In genomic region chr15:52010633-52011595, GRCh38 we compare ENCODE assay signal across 8 cellular contexts. TPM values are rescaled to one million over a fixed set of nuclear protein-coding genes. Genes with fewer than 3 reads are reported as not detected.
DNase-seq lines count a peak whose midpoint lies in the region; ATAC-seq, FAIRE-seq and TF ChIP-seq lines count a peak whose summit lies in the region.

No MANE protein-coding gene starts in this region.

- no peak for FAIRE-seq in urothelium cell line (lab: Jason Lieb, UNC)

- no peaks in the 10 kb centered on the region for H3K36me3 ChIP-seq in right atrium auricular region
- H3K36me3 ChIP-seq in colonic mucosa, result no peaks in the 10 kb centered on the region

- intact Hi-C loops in right cardiac atrium (cut with DNase I), result no loop called here
- intact Hi-C loops in colonic mucosa (cut with DNase I), result no loop called here

- TF ChIP-seq CTCF in right atrium auricular region (IDR thresholded peaks at IDR 0.05) (no peak), colonic mucosa (IDR thresholded peaks at IDR 0.05) (no peak)

- H3K4me3 ChIP-seq in right atrium auricular region (no peak overlapping the region), right cardiac atrium (ENCODE audit: low read length) (no peak overlapping the region), colonic mucosa (no peak overlapping the region)

- H3K27ac ChIP-seq in right atrium auricular region, result no peak overlapping the region
- H3K27ac ChIP-seq in right cardiac atrium (ENCODE audit: low read length), result no peak overlapping the region
- no peak overlapping the region for H3K27ac ChIP-seq in colonic mucosa

- H3K9ac ChIP-seq in colonic mucosa (ENCODE audit: low read depth in 2 of 2, low read length in 2 of 2), result no peak overlapping the region

- H3K4me1 ChIP-seq in right atrium auricular region (peaks cover 0 to 25% of the 10 kb centered on the region in 2 donors), right cardiac atrium (ENCODE audit: control insufficient read depth, insufficient read depth, low read length) (peaks cover 3% of the 10 kb centered on the region), colonic mucosa (no peaks in the 10 kb centered on the region)

- H3K9me3 ChIP-seq in right atrium auricular region (no peaks in the 10 kb centered on the region), right cardiac atrium (ENCODE audit: control insufficient read depth, low read length) (no peaks in the 10 kb centered on the region), colonic mucosa (no peaks in the 10 kb centered on the region)

- DNase-seq in right atrium auricular region (ENCODE audit: low spot score) (peak; percentile 36), right cardiac atrium (no peak), T1000 (lab: John Stamatoyannopoulos, UW) (peak; percentile 58), glomerular visceral epithelial cell (ENCODE audit: extremely low spot score) (peak; percentile 74), urothelium cell line (ENCODE audit: low spot score) (peak; percentile 45), NCI-H146 treated with DMSO at 0.1 percent for 48 hours (lab: John Stamatoyannopoulos, UW; ENCODE audit: unreplicated experiment) (no peak), colonic mucosa (no peak)

- 86% methylated on average over 14 of the region's 14 CpGs for WGBS in right cardiac atrium

- no peak for ATAC-seq in right cardiac atrium
- no peak for ATAC-seq in GM18519 (IDR thresholded peaks at IDR 0.05; ENCODE audit: low FRiP score, unreplicated experiment)

- H3K27me3 ChIP-seq in right atrium auricular region, result no peaks in the 10 kb centered on the region
- H3K27me3 ChIP-seq in right cardiac atrium (ENCODE audit: control insufficient read depth, insufficient read depth), result no peaks in the 10 kb centered on the region
- H3K27me3 ChIP-seq in colonic mucosa, result no peaks in the 10 kb centered on the region

RNA-seq across cellular contexts. Expression of gene MAPK6, which starts 8.1 kb away (rescaled TPM):
- total RNA-seq in right atrium auricular region (10 to 100 TPM; 11.6 to 13.4 TPM), right cardiac atrium (10 to 100 TPM; 18.4 to 22.3 (median 19.6) TPM), colonic mucosa (10 to 100 TPM; 47.5 to 71.9 TPM)
- 6.1 TPM for polyA plus RNA-seq in right cardiac atrium

RNA-seq across cellular contexts. Expression of gene LEO1, which starts 39.3 kb away (rescaled TPM):
- total RNA-seq in right atrium auricular region, result 10 to 100 TPM in 1 of 2 donors, 1 to 10 TPM in 1; 9.0 to 10.6 TPM
- 10 to 100 TPM in 3 of 4 donors, 1 to 10 TPM in 1; 7.9 to 11.8 (median 10.7) TPM for total RNA-seq in right cardiac atrium
- 11.4 TPM for polyA plus RNA-seq in right cardiac atrium
- 10 to 100 TPM; 23.6 to 29.3 TPM for total RNA-seq in colonic mucosa

Comparison
In these comparisons a context has a peak if more than half of its experiments do, and no peak if none do; other contexts are left out.
1. DNase-seq: peak in right atrium auricular region (single experiment), T1000 (single experiment), glomerular visceral epithelial cell (single experiment) and urothelium cell line (single experiment); none in right cardiac atrium (0 of 3), NCI-H146 treated with DMSO at 0.1 percent for 48 hours (single experiment) and colonic mucosa (single experiment).